In genomic region chr1:201911827-201912571, GRCh38 we compare ENCODE assay signal across 17 cellular contexts. TPM values are rescaled to one million over a fixed set of nuclear protein-coding genes. Genes with fewer than 3 reads are reported as not detected.
DNase-seq lines count a peak whose midpoint lies in the region; TF ChIP-seq lines count a peak whose summit lies in the region.
"Had no signal": no experiment of that assay in that cellular context is flagged by ENCODE, and none has a peak within 500 bp of the region (broad histone marks: within the 10 kb centered on the region; RNA-seq: fewer than 3 reads in every experiment).

No MANE protein-coding gene starts in this region.

- H3K27me3 ChIP-seq in neuronal stem cell (ENCODE audit: control insufficient read depth in 3 of 3, insufficient read depth in 3 of 3, low read depth in 1 of 3, low read length in 3 of 3), result peaks cover 0 to 55% (median 4%) of the 10 kb centered on the region in 3 experiments
- H3K27me3 ChIP-seq: adrenal gland, foreskin keratinocyte had no signal

- peak; percentile 44 for DNase-seq in NCI-H146 treated with DMSO at 0.1 percent for 48 hours (lab: John Stamatoyannopoulos, UW; ENCODE audit: unreplicated experiment)
- peak; percentile 89 for DNase-seq in brain pericyte (ENCODE audit: low read depth, low spot score)
- DNase-seq in neuronal stem cell (ENCODE audit: low spot score), result no peak
- no peak for DNase-seq in type B pancreatic cell (ENCODE audit: extremely low spot score, unreplicated experiment)
- DNase-seq in midbrain (lab: John Stamatoyannopoulos, UW), result no peak
- no peak for DNase-seq in A172 (ENCODE audit: low spot score)
- no peak for DNase-seq in activated T-cell treated with anti-CD3 and anti-CD28 coated beads for 4 hours
- DNase-seq: adrenal gland, C1 segment of cervical spinal cord, DMS53, foreskin keratinocyte, KBM-7, left ventricle myocardium superior, NCI-H1092, NCI-H2171, WERI-Rb-1 had no signal

- H3K4me3 ChIP-seq in neuronal stem cell (ENCODE audit: low read length in 2 of 2), result no peak overlapping the region
- H3K4me3 ChIP-seq: adrenal gland had no signal

- peak overlapping the region; percentile 51 for H2AFZ ChIP-seq in neuronal stem cell (ENCODE audit: low read length)

- no peak overlapping the region for H3K18ac ChIP-seq in neuronal stem cell (ENCODE audit: low read length)

- no peaks in the 10 kb centered on the region for H3K9me3 ChIP-seq in neuronal stem cell (replicated peaks in 1 of 2; ENCODE audit: control insufficient read depth in 2 of 2, insufficient read depth in 1 of 2, low read depth in 1 of 2, low read length in 2 of 2)
- H3K9me3 ChIP-seq: adrenal gland had no signal

- H3K14ac ChIP-seq in neuronal stem cell (ENCODE audit: low read length), result no peak overlapping the region

- H3K23ac ChIP-seq in neuronal stem cell (ENCODE audit: low read depth, low read length, poor library complexity), result no peak overlapping the region

- H3K36me3 ChIP-seq in neuronal stem cell (replicated peaks in 1 of 2; ENCODE audit: control insufficient read depth in 2 of 2, insufficient read depth in 2 of 2, low read length in 2 of 2), result no peaks in the 10 kb centered on the region
- H3K36me3 ChIP-seq: adrenal gland, WERI-Rb-1 had no signal

- H3K4me1 ChIP-seq in neuronal stem cell (ENCODE audit: control insufficient read depth in 2 of 2, insufficient read depth in 1 of 2, low read depth in 1 of 2, low read length in 2 of 2), result peaks cover 0 to 7% of the 10 kb centered on the region in 2 donors
- H3K4me1 ChIP-seq: foreskin keratinocyte had no signal

- no peaks in the 10 kb centered on the region for H3K36me3 Mint-ChIP-seq in type B pancreatic cell

- no CpG with 5 or more reads among the region's 4 CpGs for WGBS in neuronal stem cell (ENCODE audit: extremely low coverage in 2 of 2, insufficient read length in 2 of 2, insufficient replicate concordance in 1 of 2), 2 donors

- H2BK5ac ChIP-seq in neuronal stem cell (ENCODE audit: low read length), result no peak overlapping the region

- H3K27me3 Mint-ChIP-seq in type B pancreatic cell, result peaks cover 3% of the 10 kb centered on the region

- H2BK15ac ChIP-seq in neuronal stem cell (ENCODE audit: low read length), result no peak overlapping the region

- no peak overlapping the region for H3K4me2 ChIP-seq in neuronal stem cell (ENCODE audit: insufficient read depth, low read length, poor library complexity, severe bottlenecking)

- H4K8ac ChIP-seq in neuronal stem cell (ENCODE audit: low read depth, low read length), result no peak overlapping the region

- no peak overlapping the region for H3K27ac ChIP-seq in neuronal stem cell (replicated peaks; ENCODE audit: low read length)
- H3K27ac ChIP-seq: foreskin keratinocyte, WERI-Rb-1 had no signal

- H4K91ac ChIP-seq in neuronal stem cell (ENCODE audit: low read depth, low read length, poor library complexity), result no peak overlapping the region

- no peak overlapping the region for H2BK12ac ChIP-seq in neuronal stem cell (ENCODE audit: low read length)

- H3K9ac ChIP-seq in neuronal stem cell (ENCODE audit: low read depth, low read length, poor library complexity), result no peak overlapping the region

- no peak for TF ChIP-seq CTCF in type B pancreatic cell (conservative IDR thresholded peaks at IDR 0.05)

- H2BK120ac ChIP-seq in neuronal stem cell (ENCODE audit: low read depth, low read length), result no peak overlapping the region

- no peak overlapping the region for H3K4me3 Mint-ChIP-seq in type B pancreatic cell

- no peak overlapping the region for H3K4ac ChIP-seq in neuronal stem cell (ENCODE audit: low read length)

- no peaks in the 10 kb centered on the region for H3K9me3 Mint-ChIP-seq in type B pancreatic cell

- H2AK5ac ChIP-seq in neuronal stem cell (ENCODE audit: low read depth, low read length), result no peak overlapping the region

- H3K4me1 Mint-ChIP-seq in type B pancreatic cell (ENCODE audit: unreplicated experiment), result peaks cover 37% of the 10 kb centered on the region

- H3K79me1 ChIP-seq in neuronal stem cell (ENCODE audit: low read depth, low read length), result no peaks in the 10 kb centered on the region

- H3K27ac Mint-ChIP-seq in type B pancreatic cell, result peak overlapping the region; percentile 37

RNA-seq across cellular contexts. Expression of gene SHISA4, which starts 23.3 kb away (rescaled TPM):
- polyA plus RNA-seq in neuronal stem cell (2013, experiment 1 of 2), result 10.6 TPM
- 11.6 TPM for polyA plus RNA-seq in neuronal stem cell (2013, experiment 2 of 2)
- total RNA-seq in type B pancreatic cell (ENCODE audit: low replicate concordance), result 1.4 and 5.0 TPM in 2 replicates
- 49.5 and 53.5 TPM in 2 replicates for total RNA-seq in A172 (2014; rRNA removed; shearing (Covaris generic))

RNA-seq across cellular contexts. Expression of gene LMOD1, which starts 34.3 kb away (rescaled TPM):
- polyA plus RNA-seq in neuronal stem cell (2013, experiment 1 of 2), result 1.2 TPM
- polyA plus RNA-seq in neuronal stem cell (2013, experiment 2 of 2), result 1.2 TPM
- 0.52 and 3.7 TPM in 2 replicates for total RNA-seq in type B pancreatic cell (ENCODE audit: low replicate concordance)
- not detected in 2 replicates for total RNA-seq in A172 (2014; rRNA removed; shearing (Covaris generic))
- total RNA-seq: foreskin keratinocyte; T-helper 1 cell treated with Interleukin-12 subunit alpha and Interleukin-12 subunit beta and Interleukin-4 antibody, amounts not matched to agents 30 ng/mL and 1 ng/mL, for 36 hours had no signal
- polyA plus RNA-seq: foreskin keratinocyte had no signal

RNA-seq across cellular contexts. Expression of gene TIMM17A, which starts 43.3 kb away (rescaled TPM):
- polyA plus RNA-seq in neuronal stem cell (2013, experiment 1 of 2), result 29.4 TPM
- polyA plus RNA-seq in neuronal stem cell (2013, experiment 2 of 2), result 29.5 TPM
- total RNA-seq in type B pancreatic cell (ENCODE audit: low replicate concordance), result 50.2 and 53.0 TPM in 2 replicates
- total RNA-seq in A172 (2014; rRNA removed; shearing (Covaris generic)), result 221 and 246 TPM in 2 replicates

Comparison
In these comparisons a context has a peak if more than half of its experiments do, and no peak if none do; other contexts are left out.
1. DNase-seq: peak in NCI-H146 treated with DMSO at 0.1 percent for 48 hours (single experiment) and brain pericyte (single experiment); none in neuronal stem cell (single experiment), type B pancreatic cell (single experiment), midbrain (single experiment), A172 (single experiment) and activated T-cell treated with anti-CD3 and anti-CD28 coated beads for 4 hours (single experiment).